Comparison of ENCODE assay signal across 9 cellular contexts in genomic region chr9:17810728-17811634, GRCh38.
DNase-seq lines count a peak whose midpoint lies in the region; ATAC-seq, FAIRE-seq and TF ChIP-seq lines count a peak whose summit lies in the region.
"Had no signal": no experiment of that assay in that cellular context is flagged by ENCODE, and none has a peak within 500 bp of the region (broad histone marks: within the 10 kb centered on the region; RNA-seq: fewer than 3 reads in every experiment).

No MANE protein-coding gene starts in this region.

- POLR2A ChIA-PET in AG04450 (lab: Yijun Ruan, JAX), result interaction anchor here (0.7 kb wide), 1 partner anchor 395 kb away, joined by 3 read pairs; no protein-coding TSS in a partner anchor

- H3K4me2 ChIP-seq in keratinocyte (ENCODE audit: control insufficient read depth, extremely low read depth, insufficient read depth, low read depth, low read length), result no peak overlapping the region

- no peaks in the 10 kb centered on the region for H3K9me1 ChIP-seq in keratinocyte (ENCODE audit: control insufficient read depth, extremely low read depth, insufficient read depth, low read length)

- ATAC-seq in HG02678 (IDR thresholded peaks at IDR 0.05; ENCODE audit: unreplicated experiment), result no peak
- ATAC-seq: naive thymus-derived CD8-positive, alpha-beta T cell had no signal

- H3K27me3 ChIP-seq in AG04450 (ENCODE audit: control insufficient read depth, insufficient read depth, low read length) (peaks cover 3% of the 10 kb centered on the region), HL-60 (ENCODE audit: insufficient read depth, poor library complexity, severe bottlenecking) (no peaks in the 10 kb centered on the region), keratinocyte (ENCODE audit: control insufficient read depth, extremely low read depth, insufficient read depth, low read length) (no peaks in the 10 kb centered on the region)

- DNase-seq in AG04450 (ENCODE audit: low read depth, low spot score) (peak; percentile 23), HL-60 (ENCODE audit: low read depth in 1 of 2, low spot score in 1 of 2) (peak; percentile 6 to 23), NCI-H82 treated with DMSO at 0.1 percent for 48 hours (lab: John Stamatoyannopoulos, UW; ENCODE audit: unreplicated experiment) (peak; percentile 6), astrocyte of the spinal cord (ENCODE audit: low read depth, low spot score) (peak; percentile 55), keratinocyte (ENCODE audit: low read depth, low spot score) (no peak)
- peak; percentile 29 to 35 for DNase-seq in stimulated activated CD4-positive, alpha-beta T cell treated with anti-CD3 and anti-CD28 coated beads, Interleukin-2, amount 100 ng/mL, for 48 hours

- no peak overlapping the region for H3K9ac ChIP-seq in keratinocyte (ENCODE audit: control insufficient read depth, extremely low read depth, insufficient read depth, low read length)

- no peaks in the 10 kb centered on the region for H4K20me1 ChIP-seq in keratinocyte (ENCODE audit: control insufficient read depth, extremely low read depth, insufficient read depth, low read length)

- no peaks in the 10 kb centered on the region for H3K4me1 ChIP-seq in keratinocyte (ENCODE audit: control insufficient read depth, extremely low read depth, insufficient read depth, low read length)

- H3K27ac ChIP-seq in AG04450 (ENCODE audit: low read depth, low read length), result no peak overlapping the region
- no peak overlapping the region for H3K27ac ChIP-seq in HL-60 (replicated peaks)
- H3K27ac ChIP-seq in keratinocyte (ENCODE audit: control insufficient read depth, insufficient read depth, low read length), result no peak overlapping the region

- dilution Hi-C loops in keratinocyte (cut with MboI; ENCODE audit: extremely low pct_ligation_motif_present, low sequenced_read_pairs), result no loop called here

- no peak overlapping the region for H2AFZ ChIP-seq in keratinocyte (ENCODE audit: control insufficient read depth, low read length)

- H3K36me3 ChIP-seq in keratinocyte (ENCODE audit: control insufficient read depth in 2 of 2, extremely low read depth in 1 of 2, insufficient read depth in 2 of 2, low read length in 2 of 2), result no peaks in the 10 kb centered on the region

- in situ Hi-C loops in astrocyte of the spinal cord (cut with HindIII; ENCODE audit: low sequenced_read_pairs), result no loop called here

- CTCF ChIA-PET in AG04450 (lab: Charles Lee), result interaction anchor here (0.6 to 6.6 kb wide), 71 partner anchors 9 to 1654 kb away, joined by 3 to 183 read pairs (median 4); partner anchors contain the start of genes RRAGA and SAXO1

- no peak for FAIRE-seq in keratinocyte (lab: Jason Lieb, UNC)

- no peaks in the 10 kb centered on the region for H3K9me3 ChIP-seq in AG04450 (ENCODE audit: control insufficient read depth, insufficient read depth, low read length)
- no peaks in the 10 kb centered on the region for H3K9me3 ChIP-seq in keratinocyte (ENCODE audit: control insufficient read depth, low read depth, low read length)

- H3K79me2 ChIP-seq in keratinocyte (ENCODE audit: control insufficient read depth, insufficient read depth, low read length), result no peaks in the 10 kb centered on the region

- H3K4me3 ChIP-seq in AG04450 (ENCODE audit: low read depth, low read length), result no peak overlapping the region
- H3K4me3 ChIP-seq in HL-60 (replicated peaks; ENCODE audit: insufficient read depth, low read length), result no peak overlapping the region
- no peak overlapping the region for H3K4me3 ChIP-seq in astrocyte of the spinal cord (ENCODE audit: low read depth, low read length)
- no peak overlapping the region for H3K4me3 ChIP-seq in keratinocyte (ENCODE audit: control insufficient read depth in 2 of 3, extremely low read depth in 1 of 3, insufficient read depth in 2 of 3, low read depth in 1 of 3, low read length in 3 of 3)

- peak; percentile 92 for TF ChIP-seq CTCF in AG04450 (IDR thresholded peaks at IDR 0.05; ENCODE audit: low read depth, low read length)
- TF ChIP-seq CTCF in GM12872 (IDR thresholded peaks at IDR 0.05; ENCODE audit: insufficient read depth, low read depth, low read length), result peak; percentile 69; the same call in 2 of the 3 replicates
- TF ChIP-seq CTCF in HL-60 (IDR thresholded peaks at IDR 0.05; ENCODE audit: insufficient read depth, low read length), result peak; percentile 38
- peak; percentile 84 for TF ChIP-seq CTCF in astrocyte of the spinal cord (IDR thresholded peaks at IDR 0.05; ENCODE audit: low read depth, low read length)
- peak; percentile 53 to 75 (median 62) for TF ChIP-seq CTCF in keratinocyte (optimal IDR thresholded peaks at IDR 0.05 in 1 of 3, IDR thresholded peaks at IDR 0.05 in 1 of 3, conservative IDR thresholded peaks at IDR 0.05 in 1 of 3; ENCODE audit: extremely low read depth in 1 of 3, insufficient read depth in 2 of 3, low read length in 3 of 3)

Comparison
In these comparisons a context has a peak if more than half of its experiments do, and no peak if none do; other contexts are left out.
1. CTCF ChIP-seq: peak in every context shown above with its lines; median percentile 92 in AG04450; 84 in astrocyte of the spinal cord; 69 in GM12872; 62 in keratinocyte; 38 in HL-60.